26 cellular contexts compared by ENCODE assay signal in the genomic region with DNA sequence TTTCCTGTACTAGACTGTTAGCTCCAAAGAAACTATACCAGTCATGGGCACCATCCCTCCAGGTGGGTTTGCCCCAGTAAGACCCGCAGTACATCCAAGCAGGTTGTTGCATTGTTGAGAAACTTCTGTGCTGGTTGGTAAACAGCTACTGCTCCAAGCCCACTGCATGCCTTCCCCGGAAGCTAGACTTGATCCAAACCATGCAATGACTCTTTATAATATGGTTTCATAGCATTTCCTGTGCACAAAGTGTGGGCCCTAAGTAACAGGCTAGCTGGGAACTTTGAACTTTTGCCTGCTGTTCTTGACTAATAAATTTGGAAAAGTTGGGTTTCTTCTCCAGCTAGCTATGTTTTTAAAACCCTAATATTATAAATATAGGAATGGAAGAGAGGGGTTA. TPM values are rescaled to one million over a fixed set of nuclear protein-coding genes. Genes with fewer than 3 reads are reported as not detected.
DNase-seq lines count a peak whose midpoint lies in the region; ATAC-seq, FAIRE-seq and TF ChIP-seq lines count a peak whose summit lies in the region.
"Had no signal": no experiment of that assay in that cellular context is flagged by ENCODE, and none has a peak within 500 bp of the region (broad histone marks: within the 10 kb centered on the region; RNA-seq: fewer than 3 reads in every experiment).

No MANE protein-coding gene starts in this region.

- H3K4me3 Mint-ChIP-seq in activated naive CD4-positive, alpha-beta T cell treated with anti-CD3 and anti-CD28 coated beads, Interleukin-2, amount 10 ng/mL, durations not matched to agents 7 days and 5 days = no peak overlapping the region
- H3K4me3 Mint-ChIP-seq in activated CD8-positive, alpha-beta T cell treated with anti-CD3 and anti-CD28 coated beads for 36 hours = peak overlapping the region; percentile 13
- H3K4me3 Mint-ChIP-seq: activated T-cell treated with anti-CD3 and anti-CD28 coated beads, Interleukin-2, amount 50 U/mL, for 4 hours had no signal

- no peak for FAIRE-seq in GM12892 (lab: Jason Lieb, UNC)

- no peaks in the 10 kb centered on the region for H3K36me3 ChIP-seq in fibroblast of lung (ENCODE audit: control insufficient read depth, insufficient read depth, low read length)
- H3K36me3 ChIP-seq: WERI-Rb-1 had no signal

- no peaks in the 10 kb centered on the region for H3K9me3 ChIP-seq in fibroblast of lung (ENCODE audit: control insufficient read depth, insufficient read depth, low read depth, low read length)
- H3K9me3 ChIP-seq: psoas muscle had no signal

- DNase-seq in activated naive CD4-positive, alpha-beta T cell treated with anti-CD3 and anti-CD28 coated beads, Interleukin-2, amount 10 ng/mL, durations not matched to agents 7 days and 5 days = no peak
- DNase-seq in activated naive CD4-positive, alpha-beta T cell treated with anti-CD3 and anti-CD28 coated beads, Interleukin-2, amount 50 U/mL, for 72 hours (ENCODE audit: low spot score in 2 of 2) = no peak
- no peak for DNase-seq in activated CD8-positive, alpha-beta T cell treated with anti-CD3 and anti-CD28 coated beads for 36 hours
- DNase-seq in fibroblast of lung (ENCODE audit: low read depth in 2 of 2) (no peak), GM12892 (ENCODE audit: insufficient read length) (no peak)
- DNase-seq: ACHN; activated CD4-positive, alpha-beta T cell treated with anti-CD3 and anti-CD28 coated beads, Interleukin-2, amount 50 U/mL, for 4 hours; activated T-cell treated with anti-CD3 and anti-CD28 coated beads, Interleukin-2, amount 50 U/mL, for 4 hours; cerebellar nuclear complex; head of caudate nucleus; IMR-90; NCI-H1105; NCI-H2081 treated with DMSO at 0.1 percent for 48 hours; NCI-H345; NCI-H774; nucleus accumbens; psoas muscle; substantia nigra; T-helper 9 cell; WERI-Rb-1 had no signal

- peaks cover 5% of the 10 kb centered on the region for H3K36me3 Mint-ChIP-seq in activated naive CD4-positive, alpha-beta T cell treated with anti-CD3 and anti-CD28 coated beads, Interleukin-2, amount 10 ng/mL, durations not matched to agents 7 days and 5 days
- peaks cover 0 to 18% of the 10 kb centered on the region in 2 donors for H3K36me3 Mint-ChIP-seq in activated naive CD4-positive, alpha-beta T cell treated with anti-CD3 and anti-CD28 coated beads, Interleukin-2, amount 50 U/mL, for 72 hours
- H3K36me3 Mint-ChIP-seq in activated CD8-positive, alpha-beta T cell treated with anti-CD3 and anti-CD28 coated beads for 36 hours (ENCODE audit: low read depth) = peaks cover 14% of the 10 kb centered on the region

- TF ChIP-seq POLR2A in GM12892 (IDR thresholded peaks at IDR 0.05; ENCODE audit: low read depth, low read length) = no peak

- peak overlapping the region; percentile 61 for H3K4me2 ChIP-seq in fibroblast of lung (ENCODE audit: extremely low read depth, insufficient read depth, low read length)
- H3K4me2 ChIP-seq: BLaER1 had no signal

- ATAC-seq in activated naive CD4-positive, alpha-beta T cell treated with anti-CD3 and anti-CD28 coated beads, Interleukin-2, amount 50 U/mL, for 72 hours = no peak
- ATAC-seq in activated CD8-positive, alpha-beta T cell treated with anti-CD3 and anti-CD28 coated beads for 36 hours = no peak
- no peak for ATAC-seq in HG03095 (IDR thresholded peaks at IDR 0.05; ENCODE audit: unreplicated experiment)
- no peak for ATAC-seq in HG03039 (IDR thresholded peaks at IDR 0.05; ENCODE audit: unreplicated experiment)
- ATAC-seq: activated T-cell treated with anti-CD3 and anti-CD28 coated beads, Interleukin-2, amount 50 U/mL, for 4 hours; HCT116; psoas muscle; SK-N-SH treated with all-trans-retinoic acid at 6 μM for 48 hours had no signal

- peaks cover 7% of the 10 kb centered on the region for H3K27me3 Mint-ChIP-seq in activated naive CD4-positive, alpha-beta T cell treated with anti-CD3 and anti-CD28 coated beads, Interleukin-2, amount 10 ng/mL, durations not matched to agents 7 days and 5 days
- H3K27me3 Mint-ChIP-seq in activated CD8-positive, alpha-beta T cell treated with anti-CD3 and anti-CD28 coated beads for 36 hours = no peaks in the 10 kb centered on the region

- no peaks in the 10 kb centered on the region for H3K27me3 ChIP-seq in fibroblast of lung (ENCODE audit: control insufficient read depth, insufficient read depth, low read length)
- H3K27me3 ChIP-seq: BLaER1 had no signal

- POLR2A ChIA-PET in activated CD8-positive, alpha-beta T cell treated with anti-CD3 and anti-CD28 coated beads for 36 hours (lab: Charles Lee) = interaction anchor here (1.0 to 2.0 kb wide), 3 partner anchors 14 to 76 kb away, joined by 3 to 7 read pairs (median 4); no protein-coding TSS in a partner anchor

- H3K9me3 Mint-ChIP-seq in activated naive CD4-positive, alpha-beta T cell treated with anti-CD3 and anti-CD28 coated beads, Interleukin-2, amount 10 ng/mL, durations not matched to agents 7 days and 5 days = peaks cover 10% of the 10 kb centered on the region
- H3K9me3 Mint-ChIP-seq in activated naive CD4-positive, alpha-beta T cell treated with anti-CD3 and anti-CD28 coated beads, Interleukin-2, amount 50 U/mL, for 72 hours = peaks cover 0 to 5% of the 10 kb centered on the region in 2 donors
- H3K9me3 Mint-ChIP-seq in activated CD8-positive, alpha-beta T cell treated with anti-CD3 and anti-CD28 coated beads for 36 hours = peaks cover 13% of the 10 kb centered on the region

- CTCF ChIA-PET in activated naive CD4-positive, alpha-beta T cell treated with anti-CD3 and anti-CD28 coated beads, Interleukin-2, amount 10 ng/mL, durations not matched to agents 7 days and 5 days (lab: Charles Lee) = no interaction called here
- CTCF ChIA-PET in activated CD8-positive, alpha-beta T cell treated with anti-CD3 and anti-CD28 coated beads for 36 hours (lab: Charles Lee) = interaction anchor here (1.1 to 1.3 kb wide), 2 partner anchors 10 to 139 kb away, joined by 3 read pairs; a partner anchor contains a TSS

- intact Hi-C loops in activated CD8-positive, alpha-beta T cell treated with anti-CD3 and anti-CD28 coated beads for 36 hours (cut with micrococcal nuclease) = no loop called here

- H3K27ac Mint-ChIP-seq in activated naive CD4-positive, alpha-beta T cell treated with anti-CD3 and anti-CD28 coated beads, Interleukin-2, amount 10 ng/mL, durations not matched to agents 7 days and 5 days = peak overlapping the region; percentile 45
- peak overlapping the region in 1 of 2 donors; percentile 48 for H3K27ac Mint-ChIP-seq in activated naive CD4-positive, alpha-beta T cell treated with anti-CD3 and anti-CD28 coated beads, Interleukin-2, amount 50 U/mL, for 72 hours
- peak overlapping the region; percentile 36 for H3K27ac Mint-ChIP-seq in activated CD8-positive, alpha-beta T cell treated with anti-CD3 and anti-CD28 coated beads for 36 hours

- H3K4me1 Mint-ChIP-seq in activated naive CD4-positive, alpha-beta T cell treated with anti-CD3 and anti-CD28 coated beads, Interleukin-2, amount 10 ng/mL, durations not matched to agents 7 days and 5 days = peaks cover 53% of the 10 kb centered on the region
- peaks cover 63% of the 10 kb centered on the region for H3K4me1 Mint-ChIP-seq in activated CD8-positive, alpha-beta T cell treated with anti-CD3 and anti-CD28 coated beads for 36 hours (ENCODE audit: low read depth)

- peaks cover 3% of the 10 kb centered on the region for H3K79me2 ChIP-seq in fibroblast of lung (ENCODE audit: control insufficient read depth, insufficient read depth, low read length)

- H3K4me1 ChIP-seq in fibroblast of lung (ENCODE audit: control insufficient read depth, extremely low read depth, insufficient read depth, low read length) = peaks cover 6% of the 10 kb centered on the region

- H3K4me3 ChIP-seq in fibroblast of lung (replicated peaks in 1 of 4; ENCODE audit: control extremely low read depth in 1 of 4, insufficient read depth in 1 of 4, low read depth in 3 of 4, low read length in 4 of 4) = peak overlapping the region in 1 of 4 experiments; percentile 17
- H3K4me3 ChIP-seq: BLaER1, psoas muscle had no signal

- H3K9ac ChIP-seq in fibroblast of lung (ENCODE audit: insufficient read depth, low read length) = no peak overlapping the region
- H3K9ac ChIP-seq: BLaER1 had no signal

- no peaks in the 10 kb centered on the region for H4K20me1 ChIP-seq in fibroblast of lung (ENCODE audit: control insufficient read depth, extremely low read depth, insufficient read depth, low read length)

- H3K27ac ChIP-seq in fibroblast of lung (ENCODE audit: insufficient read depth, low read length) = no peak overlapping the region
- H3K27ac ChIP-seq: BLaER1, epithelial cell of prostate, psoas muscle, WERI-Rb-1 had no signal

- no peak for TF ChIP-seq CTCF in activated CD8-positive, alpha-beta T cell treated with anti-CD3 and anti-CD28 coated beads for 36 hours (IDR thresholded peaks at IDR 0.05)
- TF ChIP-seq CTCF in fibroblast of lung (conservative IDR thresholded peaks at IDR 0.05 in 1 of 2, IDR thresholded peaks at IDR 0.05 in 1 of 2; ENCODE audit: low read depth in 1 of 2, low read length in 2 of 2) = no peak

- no peak overlapping the region for H2AFZ ChIP-seq in fibroblast of lung (ENCODE audit: low read length)

RNA-seq across cellular contexts. Expression of a gene that starts 51.9 kb away (rescaled TPM):
- total RNA-seq in activated naive CD4-positive, alpha-beta T cell treated with anti-CD3 and anti-CD28 coated beads, Interleukin-2, amount 50 U/mL, for 72 hours = 10 to 100 TPM in 1 of 2 donors, 1 to 10 TPM in 1; 6.3 to 11.8 TPM
- 10 to 100 TPM; 12.3 to 12.9 TPM for total RNA-seq in activated CD8-positive, alpha-beta T cell treated with anti-CD3 and anti-CD28 coated beads for 36 hours
- 15.4 and 25.3 TPM in 2 replicates for total RNA-seq in fibroblast of lung
- polyA plus RNA-seq in fibroblast of lung = 10.5 and 11.2 TPM in 2 replicates
- 7.1 and 8.6 TPM in 2 replicates for polyA plus RNA-seq in fibroblast of lung (2012)
- 8.8 and 15.7 TPM in 2 replicates for polyA minus RNA-seq in fibroblast of lung (ENCODE audit: low replicate concordance)
- polyA plus RNA-seq in GM12892 (2012; ENCODE audit: missing spikeins) = 11.2 TPM
